ENCODE assay signal across 11 cellular contexts in the genomic region with DNA sequence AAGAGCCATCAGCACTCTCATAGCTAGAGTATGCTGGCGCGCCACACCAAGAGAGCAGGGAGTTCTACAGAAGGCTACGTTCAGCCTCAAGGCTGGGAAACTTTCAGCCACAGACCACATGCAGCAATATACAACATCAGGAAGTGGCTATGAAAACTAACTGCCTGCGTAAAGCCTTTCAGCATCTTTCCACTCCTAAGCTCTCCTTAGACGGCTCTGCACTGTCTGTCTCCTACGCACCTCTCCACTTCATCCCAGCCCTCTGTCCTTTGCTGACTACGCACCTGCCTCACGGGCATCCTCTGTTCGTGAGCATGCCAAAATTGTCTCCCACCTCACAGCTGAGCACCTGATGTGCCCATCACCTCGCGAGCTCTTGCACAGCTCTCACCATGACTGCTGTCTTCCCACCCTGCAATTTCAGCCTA. TPM values are rescaled to one million over a fixed set of nuclear protein-coding genes. Genes with fewer than 3 reads are reported as not detected.
DNase-seq lines count a peak whose midpoint lies in the region; ATAC-seq and TF ChIP-seq lines count a peak whose summit lies in the region.
"Had no signal": no experiment of that assay in that cellular context is flagged by ENCODE, and none has a peak within 500 bp of the region (broad histone marks: within the 10 kb centered on the region; RNA-seq: fewer than 3 reads in every experiment).

No MANE protein-coding gene starts in this region.

- no peak overlapping the region for H3K27ac ChIP-seq in adrenal gland

- ATAC-seq in GM21423 (IDR thresholded peaks at IDR 0.05; ENCODE audit: unreplicated experiment), result peak; percentile 78
- peak; percentile 96 for ATAC-seq in activated naive CD8-positive, alpha-beta T cell treated with anti-CD3 and anti-CD28 coated beads, Interleukin-2, amount 10 ng/mL, durations not matched to agents 7 days and 5 days (ENCODE audit: low read depth)
- ATAC-seq in HG03097 (IDR thresholded peaks at IDR 0.05; ENCODE audit: low FRiP score, unreplicated experiment), result no peak
- ATAC-seq: right cardiac atrium had no signal

- DNase-seq in T-helper 2 cell (peak in 4 of 5 experiments; percentile 17 to 91 (median 42)), adrenal gland (no peak), Caco-2 (no peak), lower leg skin (ENCODE audit: low spot score in 2 of 2) (no peak)
- DNase-seq in activated naive CD8-positive, alpha-beta T cell treated with anti-CD3 and anti-CD28 coated beads, Interleukin-2, amount 10 ng/mL, durations not matched to agents 7 days and 5 days, result peak; percentile 63
- peak; percentile 47 to 59 for DNase-seq in stimulated activated CD8-positive, alpha-beta memory T cell treated with anti-CD3 and anti-CD28 coated beads, Interleukin-15, amount 100 ng/mL, for 48 hours (ENCODE audit: low read depth in 2 of 2)
- DNase-seq: amniotic stem cell, NCI-H524, right cardiac atrium had no signal

- TF ChIP-seq CTCF in adrenal gland (IDR thresholded peaks at IDR 0.05) (no peak), Caco-2 (IDR thresholded peaks at IDR 0.05; ENCODE audit: insufficient read depth in 1 of 2, low read depth in 1 of 2, low read length in 1 of 2, severe bottlenecking in 1 of 2, unreplicated experiment in 1 of 2) (no peak), lower leg skin (IDR thresholded peaks at IDR 0.05) (no peak)

- H3K4me1 Mint-ChIP-seq in activated naive CD8-positive, alpha-beta T cell treated with anti-CD3 and anti-CD28 coated beads, Interleukin-2, amount 10 ng/mL, durations not matched to agents 7 days and 5 days, result peaks cover 35% of the 10 kb centered on the region
- H3K4me1 Mint-ChIP-seq in Caco-2 (ENCODE audit: low read depth, unreplicated experiment), result no peaks in the 10 kb centered on the region

- CTCF ChIA-PET in Caco-2 (lab: Charles Lee), result interaction anchor here (2.6 kb wide), 1 partner anchor 15 kb away, joined by 7 read pairs; no protein-coding TSS in a partner anchor

- peaks cover 34% of the 10 kb centered on the region for H3K36me3 Mint-ChIP-seq in activated naive CD8-positive, alpha-beta T cell treated with anti-CD3 and anti-CD28 coated beads, Interleukin-2, amount 10 ng/mL, durations not matched to agents 7 days and 5 days
- peaks cover 41% of the 10 kb centered on the region for H3K36me3 Mint-ChIP-seq in Caco-2 (ENCODE audit: insufficient read depth, unreplicated experiment)

- peak overlapping the region; percentile 98 for H3K27ac Mint-ChIP-seq in activated naive CD8-positive, alpha-beta T cell treated with anti-CD3 and anti-CD28 coated beads, Interleukin-2, amount 10 ng/mL, durations not matched to agents 7 days and 5 days
- H3K27ac Mint-ChIP-seq in Caco-2 (ENCODE audit: unreplicated experiment), result no peak overlapping the region

- no peak overlapping the region for H3K4me3 ChIP-seq in adrenal gland
- H3K4me3 ChIP-seq in Caco-2 (ENCODE audit: low read depth, low read length), result no peak overlapping the region
- H3K4me3 ChIP-seq in lower leg skin (ENCODE audit: low read depth, poor library complexity, severe bottlenecking), result no peak overlapping the region

- no peaks in the 10 kb centered on the region for H3K9me3 Mint-ChIP-seq in activated naive CD8-positive, alpha-beta T cell treated with anti-CD3 and anti-CD28 coated beads, Interleukin-2, amount 10 ng/mL, durations not matched to agents 7 days and 5 days
- H3K9me3 Mint-ChIP-seq in Caco-2 (ENCODE audit: unreplicated experiment), result no peaks in the 10 kb centered on the region

- POLR2A ChIA-PET in activated naive CD8-positive, alpha-beta T cell treated with anti-CD3 and anti-CD28 coated beads, Interleukin-2, amount 10 ng/mL, durations not matched to agents 7 days and 5 days (lab: Charles Lee), result interaction anchor here (0.5 to 3.1 kb wide), 11 partner anchors 9 to 249 kb away, joined by 3 to 91 read pairs (median 5); partner anchors contain the start of genes MPHOSPH9, MTRFR and OGFOD2
- POLR2A ChIA-PET in Caco-2 (lab: Charles Lee), result interaction anchor here (0.8 kb wide), 1 partner anchor 9 kb away, joined by 3 read pairs; no protein-coding TSS in a partner anchor

- 85 to 91% (median 89%) methylated on average over 11 of the region's 11 CpGs for WGBS in adrenal gland, 4 donors
- 90 to 93% methylated on average over 11 of the region's 11 CpGs for WGBS in lower leg skin, 2 donors

- no TSS peak for BruUV-seq in Caco-2 (replicated peaks; lab: Mats Ljungman, UMichigan)

- H3K36me3 ChIP-seq in adrenal gland (replicated peaks in 1 of 2), result peaks cover 0 to 18% of the 10 kb centered on the region in 2 donors
- no peaks in the 10 kb centered on the region; the same call in 1 of the 2 replicates for H3K36me3 ChIP-seq in Caco-2 (ENCODE audit: control insufficient read depth, insufficient read depth, low read length)

- H3K27me3 ChIP-seq in adrenal gland (no peaks in the 10 kb centered on the region), Caco-2 (replicated peaks; ENCODE audit: control insufficient read depth, insufficient read depth, low read length) (no peaks in the 10 kb centered on the region)

- TF ChIP-seq POLR2A in adrenal gland (IDR thresholded peaks at IDR 0.05), result no peak
- no peak for TF ChIP-seq POLR2A in lower leg skin (IDR thresholded peaks at IDR 0.05)

- H3K27me3 Mint-ChIP-seq in activated naive CD8-positive, alpha-beta T cell treated with anti-CD3 and anti-CD28 coated beads, Interleukin-2, amount 10 ng/mL, durations not matched to agents 7 days and 5 days, result no peaks in the 10 kb centered on the region
- no peaks in the 10 kb centered on the region for H3K27me3 Mint-ChIP-seq in Caco-2 (ENCODE audit: insufficient read depth, unreplicated experiment)

- H3K4me1 ChIP-seq in adrenal gland (replicated peaks in 1 of 2), result peaks cover 0 to 6% of the 10 kb centered on the region in 2 donors
- H3K4me1 ChIP-seq in Caco-2, result no peaks in the 10 kb centered on the region

- peak overlapping the region; percentile 88 for H3K4me3 Mint-ChIP-seq in activated naive CD8-positive, alpha-beta T cell treated with anti-CD3 and anti-CD28 coated beads, Interleukin-2, amount 10 ng/mL, durations not matched to agents 7 days and 5 days
- H3K4me3 Mint-ChIP-seq in Caco-2 (ENCODE audit: unreplicated experiment), result no peak overlapping the region

- H3K9me3 ChIP-seq in adrenal gland (replicated peaks in 1 of 3), result no peaks in the 10 kb centered on the region
- H3K9me3 ChIP-seq in Caco-2, result no peaks in the 10 kb centered on the region

- intact Hi-C loops in adrenal gland (cut with DNase I), result no loop called here
- intact Hi-C loops in Caco-2 (cut with micrococcal nuclease; ENCODE audit: unreplicated experiment), result loop anchor here (5.0 kb wide), 1 partner anchor 61 kb away; no protein-coding TSS in a partner anchor
- intact Hi-C loops in lower leg skin (cut with DNase I; ENCODE audit: low total_unique reads), result no loop called here

RNA-seq across cellular contexts. Expression of gene MPHOSPH9, which starts 9.7 kb away (rescaled TPM):
- 100 to 1,000 TPM; 121 to 131 TPM for total RNA-seq in activated naive CD8-positive, alpha-beta T cell treated with anti-CD3 and anti-CD28 coated beads, Interleukin-2, amount 10 ng/mL, durations not matched to agents 7 days and 5 days
- 10 to 100 TPM; 20.4 to 61.7 (median 26.7) TPM for total RNA-seq in adrenal gland
- polyA plus RNA-seq in adrenal gland, result 10 to 100 TPM; 11.7 to 16.5 (median 16.2) TPM
- total RNA-seq in Caco-2 (2022), result 41.1 and 43.1 TPM in 2 replicates
- total RNA-seq in lower leg skin, result 10 to 100 TPM in 1 of 4 donors, 1 to 10 TPM in 3; 3.5 to 16.8 (median 9.8) TPM

RNA-seq across cellular contexts. Expression of gene MTRFR, which starts 10.0 kb away (rescaled TPM):
- 10 to 100 TPM; 41.2 to 42.1 TPM for total RNA-seq in activated naive CD8-positive, alpha-beta T cell treated with anti-CD3 and anti-CD28 coated beads, Interleukin-2, amount 10 ng/mL, durations not matched to agents 7 days and 5 days
- total RNA-seq in adrenal gland (10 to 100 TPM; 12.2 to 18.6 (median 13.7) TPM), Caco-2 (2022) (20.2 and 21.0 TPM in 2 replicates), lower leg skin (10 to 100 TPM in 3 of 4 donors, 1 to 10 TPM in 1; 9.8 to 27.0 (median 11.8) TPM)
- 10 to 100 TPM; 15.8 to 23.3 (median 20.1) TPM for polyA plus RNA-seq in adrenal gland

RNA-seq across cellular contexts. Expression of gene CDK2AP1, which starts 48.4 kb away (rescaled TPM):
- 10 to 100 TPM; 31.7 to 32.3 TPM for total RNA-seq in activated naive CD8-positive, alpha-beta T cell treated with anti-CD3 and anti-CD28 coated beads, Interleukin-2, amount 10 ng/mL, durations not matched to agents 7 days and 5 days
- total RNA-seq in adrenal gland (100 to 1,000 TPM in 3 of 8 donors, 10 to 100 TPM in 5; 69.9 to 130 (median 91.5) TPM), Caco-2 (2022) (81.2 and 86.8 TPM in 2 replicates), lower leg skin (10 to 100 TPM; 35.3 to 85.6 (median 56.3) TPM)
- polyA plus RNA-seq in adrenal gland, result 100 to 1,000 TPM; 139 to 202 (median 196) TPM

Comparison
In these comparisons a context has a peak if more than half of its experiments do, and no peak if none do; other contexts are left out.
1. DNase-seq: peak in T-helper 2 cell (4 of 5), activated naive CD8-positive, alpha-beta T cell treated with anti-CD3 and anti-CD28 coated beads, Interleukin-2, amount 10 ng/mL, durations not matched to agents 7 days and 5 days (single experiment) and stimulated activated CD8-positive, alpha-beta memory T cell treated with anti-CD3 and anti-CD28 coated beads, Interleukin-15, amount 100 ng/mL, for 48 hours (2 of 2); none in adrenal gland (0 of 7), Caco-2 (0 of 2) and lower leg skin (0 of 2).